ENCODE assay signal across 26 cellular contexts in the genomic region with DNA sequence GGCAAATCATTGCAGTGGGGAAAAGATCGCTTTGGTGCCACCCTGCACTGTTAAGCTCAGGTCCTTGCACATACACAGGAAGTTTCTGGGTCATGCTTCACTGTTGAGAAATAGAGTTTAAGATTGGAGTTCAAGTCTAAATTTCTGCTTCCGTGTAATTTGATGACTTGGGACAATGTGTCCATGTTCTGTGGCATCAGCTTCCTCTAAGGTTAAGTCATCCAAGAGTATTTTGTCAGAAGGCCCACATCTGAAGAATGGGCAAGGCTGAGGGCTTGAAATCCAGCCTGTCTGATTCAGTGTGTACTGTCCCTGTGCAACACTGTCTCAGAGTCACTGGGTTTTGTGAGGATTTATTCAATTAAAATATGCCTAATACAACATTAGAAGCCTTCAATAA.
"Had no signal": no experiment of that assay in that cellular context is flagged by ENCODE, and none has a peak within 500 bp of the region (broad histone marks: within the 10 kb centered on the region; RNA-seq: fewer than 3 reads in every experiment).

No MANE protein-coding gene starts in this region.

- H3K27ac ChIP-seq: brain microvascular endothelial cell, dorsolateral prefrontal cortex, epithelial cell of prostate, heart right ventricle, left lung, neural progenitor cell, prostate gland, suprapubic skin, transverse colon, uterus had no signal

- DNase-seq: activated CD4-positive, alpha-beta T cell treated with anti-CD3 and anti-CD28 coated beads, Interleukin-2, amount 10 ng/mL, durations not matched to agents 7 days and 5 days; activated CD8-positive, alpha-beta T cell treated with anti-CD3 and anti-CD28 coated beads, Interleukin-2, amount 10 ng/mL, durations not matched to agents 7 days and 5 days; activated naive CD4-positive, alpha-beta T cell treated with anti-CD3 and anti-CD28 coated beads, Interleukin-2, amount 10 ng/mL, durations not matched to agents 7 days and 5 days; activated naive CD8-positive, alpha-beta T cell treated with anti-CD3 and anti-CD28 coated beads, Interleukin-2, amount 50 U/mL, for 24 hours; activated T-cell treated with anti-CD3 and anti-CD28 coated beads, Interleukin-2, amount 50 U/mL, for 4 hours; aorta; brain microvascular endothelial cell; central memory CD4-positive, alpha-beta T cell; dorsolateral prefrontal cortex; heart right ventricle; left lung; mucosa of descending colon; naive thymus-derived CD4-positive, alpha-beta T cell; right cardiac atrium; small intestine; stimulated activated CD4-positive, alpha-beta T cell treated with anti-CD3 and anti-CD28 coated beads, Interleukin-4, amount 100 ng/mL, for 1 hour; stimulated activated naive CD8-positive, alpha-beta T cell treated with anti-CD3 and anti-CD28 coated beads, Interleukin-15, amount 100 ng/mL, for 72 hours; T1000; transverse colon; uterus had no signal

- H3K9ac ChIP-seq: neural progenitor cell had no signal

- H3K36me3 Mint-ChIP-seq: activated naive CD4-positive, alpha-beta T cell treated with anti-CD3 and anti-CD28 coated beads, Interleukin-2, amount 10 ng/mL, durations not matched to agents 7 days and 5 days; memory B cell; naive thymus-derived CD4-positive, alpha-beta T cell; neural progenitor cell had no signal

- H3K27ac Mint-ChIP-seq: activated CD4-positive, alpha-beta T cell treated with anti-CD3 and anti-CD28 coated beads, Interleukin-2, amount 10 ng/mL, durations not matched to agents 7 days and 5 days; activated CD8-positive, alpha-beta T cell treated with anti-CD3 and anti-CD28 coated beads, Interleukin-2, amount 10 ng/mL, durations not matched to agents 7 days and 5 days; activated naive CD4-positive, alpha-beta T cell treated with anti-CD3 and anti-CD28 coated beads, Interleukin-2, amount 10 ng/mL, durations not matched to agents 7 days and 5 days; activated naive CD8-positive, alpha-beta T cell treated with anti-CD3 and anti-CD28 coated beads, Interleukin-2, amount 50 U/mL, for 24 hours; memory B cell; naive thymus-derived CD4-positive, alpha-beta T cell; neural progenitor cell; stimulated activated naive CD8-positive, alpha-beta T cell treated with anti-CD3 and anti-CD28 coated beads, Interleukin-15, amount 100 ng/mL, for 72 hours had no signal

- H3K4me2 ChIP-seq: neural progenitor cell had no signal

- H3K9me3 ChIP-seq: heart right ventricle, left lung, mucosa of descending colon, prostate gland, suprapubic skin, transverse colon, uterus had no signal

- H3K27me3 ChIP-seq: brain microvascular endothelial cell, dorsolateral prefrontal cortex, heart right ventricle, left lung, neural progenitor cell, suprapubic skin, transverse colon, uterus had no signal

- ATAC-seq: activated CD4-positive, CD25-positive, alpha-beta regulatory T cell treated with anti-CD3 and anti-CD28 coated beads, Interleukin-2, amount 50 U/mL, for 24 hours; activated CD8-positive, alpha-beta T cell treated with anti-CD3 and anti-CD28 coated beads, Interleukin-2, amount 10 ng/mL, durations not matched to agents 7 days and 5 days; activated naive CD8-positive, alpha-beta T cell treated with anti-CD3 and anti-CD28 coated beads, Interleukin-2, amount 50 U/mL, for 24 hours; activated T-cell treated with anti-CD3 and anti-CD28 coated beads, Interleukin-2, amount 50 U/mL, for 4 hours; heart right ventricle; left lung; mucosa of descending colon; naive thymus-derived CD4-positive, alpha-beta T cell; right cardiac atrium; stimulated activated naive CD8-positive, alpha-beta T cell treated with anti-CD3 and anti-CD28 coated beads, Interleukin-15, amount 100 ng/mL, for 72 hours had no signal

- H3K4me1 ChIP-seq: heart right ventricle, left lung, prostate gland, suprapubic skin, transverse colon, uterus had no signal

- H3K9me3 Mint-ChIP-seq: activated CD4-positive, alpha-beta T cell treated with anti-CD3 and anti-CD28 coated beads, Interleukin-2, amount 10 ng/mL, durations not matched to agents 7 days and 5 days; activated naive CD4-positive, alpha-beta T cell treated with anti-CD3 and anti-CD28 coated beads, Interleukin-2, amount 10 ng/mL, durations not matched to agents 7 days and 5 days; activated naive CD8-positive, alpha-beta T cell treated with anti-CD3 and anti-CD28 coated beads, Interleukin-2, amount 50 U/mL, for 24 hours; neural progenitor cell; stimulated activated naive CD8-positive, alpha-beta T cell treated with anti-CD3 and anti-CD28 coated beads, Interleukin-15, amount 100 ng/mL, for 72 hours had no signal

- H3K27me3 Mint-ChIP-seq: activated CD4-positive, alpha-beta T cell treated with anti-CD3 and anti-CD28 coated beads, Interleukin-2, amount 10 ng/mL, durations not matched to agents 7 days and 5 days; activated naive CD4-positive, alpha-beta T cell treated with anti-CD3 and anti-CD28 coated beads, Interleukin-2, amount 10 ng/mL, durations not matched to agents 7 days and 5 days; activated naive CD8-positive, alpha-beta T cell treated with anti-CD3 and anti-CD28 coated beads, Interleukin-2, amount 50 U/mL, for 24 hours; memory B cell; naive thymus-derived CD4-positive, alpha-beta T cell; stimulated activated naive CD8-positive, alpha-beta T cell treated with anti-CD3 and anti-CD28 coated beads, Interleukin-15, amount 100 ng/mL, for 72 hours had no signal

- H3K4me3 ChIP-seq: dorsolateral prefrontal cortex, heart right ventricle, left lung, mucosa of descending colon, neural progenitor cell, prostate gland, suprapubic skin, transverse colon, uterus had no signal

- H3K4me1 Mint-ChIP-seq: activated CD4-positive, alpha-beta T cell treated with anti-CD3 and anti-CD28 coated beads, Interleukin-2, amount 10 ng/mL, durations not matched to agents 7 days and 5 days; activated naive CD4-positive, alpha-beta T cell treated with anti-CD3 and anti-CD28 coated beads, Interleukin-2, amount 10 ng/mL, durations not matched to agents 7 days and 5 days; activated naive CD8-positive, alpha-beta T cell treated with anti-CD3 and anti-CD28 coated beads, Interleukin-2, amount 50 U/mL, for 24 hours; memory B cell; naive thymus-derived CD4-positive, alpha-beta T cell; stimulated activated naive CD8-positive, alpha-beta T cell treated with anti-CD3 and anti-CD28 coated beads, Interleukin-15, amount 100 ng/mL, for 72 hours had no signal

- H3K36me3 ChIP-seq: brain microvascular endothelial cell, heart right ventricle, left lung, neural progenitor cell, prostate gland, suprapubic skin, transverse colon, uterus had no signal

- H3K4me3 Mint-ChIP-seq: activated CD4-positive, alpha-beta T cell treated with anti-CD3 and anti-CD28 coated beads, Interleukin-2, amount 10 ng/mL, durations not matched to agents 7 days and 5 days; activated CD8-positive, alpha-beta T cell treated with anti-CD3 and anti-CD28 coated beads, Interleukin-2, amount 10 ng/mL, durations not matched to agents 7 days and 5 days; activated naive CD4-positive, alpha-beta T cell treated with anti-CD3 and anti-CD28 coated beads, Interleukin-2, amount 10 ng/mL, durations not matched to agents 7 days and 5 days; activated naive CD8-positive, alpha-beta T cell treated with anti-CD3 and anti-CD28 coated beads, Interleukin-2, amount 50 U/mL, for 24 hours; activated T-cell treated with anti-CD3 and anti-CD28 coated beads, Interleukin-2, amount 50 U/mL, for 4 hours; memory B cell; naive thymus-derived CD4-positive, alpha-beta T cell; neural progenitor cell; stimulated activated naive CD8-positive, alpha-beta T cell treated with anti-CD3 and anti-CD28 coated beads, Interleukin-15, amount 100 ng/mL, for 72 hours had no signal
